ENCODE assay signal across 1 cellular context in genomic region chr11:95078526-95078925, GRCh38.
TF ChIP-seq lines count a peak whose summit lies in the region.

No MANE protein-coding gene starts in this region.

TF ChIP-seq in IMR-90, 13 proteins besides CTCF, POLR2A, EP300 and RAD21:
- no peak for TF ChIP-seq BHLHE40 (IDR thresholded peaks at IDR 0.05; ENCODE audit: low read depth, low read length)
- TF ChIP-seq MAFK (IDR thresholded peaks at IDR 0.05; ENCODE audit: low read depth, low read length): no peak
- TF ChIP-seq, protein P1, sequence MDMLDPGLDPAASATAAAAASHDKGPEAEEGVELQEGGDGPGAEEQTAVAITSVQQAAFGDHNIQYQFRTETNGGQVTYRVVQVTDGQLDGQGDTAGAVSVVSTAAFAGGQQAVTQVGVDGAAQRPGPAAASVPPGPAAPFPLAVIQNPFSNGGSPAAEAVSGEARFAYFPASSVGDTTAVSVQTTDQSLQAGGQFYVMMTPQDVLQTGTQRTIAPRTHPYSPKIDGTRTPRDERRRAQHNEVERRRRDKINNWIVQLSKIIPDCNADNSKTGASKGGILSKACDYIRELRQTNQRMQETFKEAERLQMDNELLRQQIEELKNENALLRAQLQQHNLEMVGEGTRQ (IDR thresholded peaks at IDR 0.05; ENCODE audit: low read depth, low read length): no peak
- no peak for TF ChIP-seq NFE2L2 (IDR thresholded peaks at IDR 0.05; ENCODE audit: low read depth, low read length)
- no peak for TF ChIP-seq RFX5 (IDR thresholded peaks at IDR 0.05; ENCODE audit: low read depth, low read length)
- TF ChIP-seq SMC3 (IDR thresholded peaks at IDR 0.05; ENCODE audit: low read depth, low read length): no peak
- TF ChIP-seq CHD1 (IDR thresholded peaks at IDR 0.05; ENCODE audit: low read depth, low read length): no peak
- TF ChIP-seq CEBPB (IDR thresholded peaks at IDR 0.05; ENCODE audit: low read depth, low read length): no peak
- TF ChIP-seq ELK1 (IDR thresholded peaks at IDR 0.05; ENCODE audit: borderline replicate concordance, low read depth, low read length): no peak
- no peak for TF ChIP-seq MXI1 (IDR thresholded peaks at IDR 0.05; ENCODE audit: borderline replicate concordance, low read depth, low read length)
- TF ChIP-seq FOS (IDR thresholded peaks at IDR 0.05; ENCODE audit: low read depth, low read length): no peak
- TF ChIP-seq MAZ (IDR thresholded peaks at IDR 0.05; ENCODE audit: borderline replicate concordance, low read depth, low read length): no peak
- no peak for TF ChIP-seq RCOR1 (IDR thresholded peaks at IDR 0.05; ENCODE audit: insufficient replicate concordance, low read length)
